In the genomic region with DNA sequence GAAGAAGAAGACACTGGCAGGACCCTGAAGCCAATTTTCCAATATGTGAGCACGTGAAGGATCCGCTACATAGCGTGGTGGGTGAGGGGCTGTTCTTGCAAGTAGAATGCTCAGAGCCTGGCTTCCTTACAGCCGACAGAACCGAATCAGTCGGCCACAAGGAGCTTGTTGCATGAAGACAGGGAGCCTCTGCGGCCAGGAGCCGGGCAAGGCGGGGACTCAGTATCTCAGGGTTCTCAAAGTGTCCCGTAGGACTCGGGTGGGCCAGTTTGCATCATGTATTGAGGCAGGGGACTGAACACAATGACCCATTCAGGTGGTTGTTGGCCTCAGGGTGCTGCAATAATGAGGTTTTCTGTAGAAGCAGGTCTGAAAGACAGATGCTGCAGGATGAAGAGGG, we compare ENCODE assay signal across 32 cellular contexts.
"Had no signal": no experiment of that assay in that cellular context is flagged by ENCODE, and none has a peak within 500 bp of the region (broad histone marks: within the 10 kb centered on the region; RNA-seq: fewer than 3 reads in every experiment).

No MANE protein-coding gene starts in this region.

- H3K9me3 Mint-ChIP-seq: activated CD4-positive, alpha-beta memory T cell treated with anti-CD3 and anti-CD28 coated beads for 36 hours; activated CD4-positive, alpha-beta T cell treated with anti-CD3 and anti-CD28 coated beads, Interleukin-2, amount 10 ng/mL, durations not matched to agents 24 days and 14 days; activated naive CD4-positive, alpha-beta T cell treated with anti-CD3 and anti-CD28 coated beads for 36 hours; activated naive CD8-positive, alpha-beta T cell treated with anti-CD3 and anti-CD28 coated beads, Interleukin-2, amount 10 ng/mL, durations not matched to agents 7 days and 5 days; activated T-helper 1 cell treated with anti-CD3 and anti-CD28 coated beads, Interleukin-12 subunit alpha, Interleukin-12 subunit beta, Interleukin-2, Interleukin-4 antibody, amounts not matched to agents 30 ng/mL and 10 ng/mL and 1 ng/mL, durations not matched to agents 14 hours and 24 hours and 36 hours had no signal

- ATAC-seq: heart right ventricle; left lung; naive thymus-derived CD8-positive, alpha-beta T cell had no signal

- H3K27ac Mint-ChIP-seq: activated CD4-positive, alpha-beta memory T cell treated with anti-CD3 and anti-CD28 coated beads for 36 hours; activated CD4-positive, alpha-beta T cell treated with anti-CD3 and anti-CD28 coated beads, Interleukin-2, amount 10 ng/mL, durations not matched to agents 24 days and 14 days; activated naive CD4-positive, alpha-beta T cell treated with anti-CD3 and anti-CD28 coated beads for 36 hours; activated naive CD8-positive, alpha-beta T cell treated with anti-CD3 and anti-CD28 coated beads, Interleukin-2, amount 10 ng/mL, durations not matched to agents 7 days and 5 days; activated T-helper 1 cell treated with anti-CD3 and anti-CD28 coated beads, Interleukin-12 subunit alpha, Interleukin-12 subunit beta, Interleukin-2, Interleukin-4 antibody, amounts not matched to agents 30 ng/mL and 10 ng/mL and 1 ng/mL, durations not matched to agents 14 hours and 24 hours and 36 hours; naive thymus-derived CD8-positive, alpha-beta T cell had no signal

- H3K4me1 ChIP-seq: ascending aorta, esophagus squamous epithelium, heart right ventricle, left lung, lower lobe of right lung, prostate gland, spleen had no signal

- H3K4me1 Mint-ChIP-seq: activated CD4-positive, alpha-beta T cell treated with anti-CD3 and anti-CD28 coated beads, Interleukin-2, amount 10 ng/mL, durations not matched to agents 24 days and 14 days; activated naive CD8-positive, alpha-beta T cell treated with anti-CD3 and anti-CD28 coated beads, Interleukin-2, amount 10 ng/mL, durations not matched to agents 7 days and 5 days; naive thymus-derived CD8-positive, alpha-beta T cell had no signal

- H3K36me3 Mint-ChIP-seq: activated CD4-positive, alpha-beta memory T cell treated with anti-CD3 and anti-CD28 coated beads for 36 hours; activated naive CD8-positive, alpha-beta T cell treated with anti-CD3 and anti-CD28 coated beads, Interleukin-2, amount 10 ng/mL, durations not matched to agents 7 days and 5 days; naive thymus-derived CD8-positive, alpha-beta T cell had no signal

- H3K27me3 ChIP-seq: ascending aorta, left lung, neutrophil, ovary had no signal

- DNase-seq: activated CD4-positive, alpha-beta memory T cell treated with anti-CD3 and anti-CD28 coated beads for 36 hours; activated CD4-positive, alpha-beta T cell treated with anti-CD3 and anti-CD28 coated beads, Interleukin-2, amount 10 ng/mL, durations not matched to agents 24 days and 14 days; activated CD4-positive, CD25-positive, alpha-beta regulatory T cell treated with anti-CD3 and anti-CD28 coated beads, Interleukin-2, amount 50 U/mL, for 72 hours; activated CD8-positive, alpha-beta memory T cell treated with anti-CD3 and anti-CD28 coated beads, Interleukin-2, amount 50 U/mL, for 4 hours; activated effector memory CD4-positive, alpha-beta T cell treated with anti-CD3 and anti-CD28 coated beads, Interleukin-2, amount 50 U/mL, for 16 hours; activated naive CD4-positive, alpha-beta T cell treated with anti-CD3 and anti-CD28 coated beads for 36 hours; activated naive CD8-positive, alpha-beta T cell treated with anti-CD3 and anti-CD28 coated beads, Interleukin-2, amount 10 ng/mL, durations not matched to agents 7 days and 5 days; activated T-cell treated with anti-CD3 and anti-CD28 coated beads, Interleukin-2, amount 50 U/mL, for 1 hour; central memory CD4-positive, alpha-beta T cell; dermis blood vessel endothelial cell; effector CD8-positive, alpha-beta T cell; esophagus squamous epithelium; foreskin melanocyte; heart right ventricle; left lung; lower lobe of right lung; mesenchymal stem cell; naive thymus-derived CD8-positive, alpha-beta T cell; ovary; retina; spleen; stimulated activated naive CD4-positive, alpha-beta T cell; T-helper 9 cell had no signal

- H3K27ac ChIP-seq: ascending aorta, epithelial cell of prostate, esophagus squamous epithelium, heart right ventricle, left lung, lower lobe of right lung, neutrophil, ovary, prostate gland, spleen, tibial nerve had no signal

- H3K4me3 Mint-ChIP-seq: activated CD4-positive, alpha-beta memory T cell treated with anti-CD3 and anti-CD28 coated beads for 36 hours; activated CD4-positive, alpha-beta T cell treated with anti-CD3 and anti-CD28 coated beads, Interleukin-2, amount 10 ng/mL, durations not matched to agents 24 days and 14 days; activated naive CD4-positive, alpha-beta T cell treated with anti-CD3 and anti-CD28 coated beads for 36 hours; activated naive CD8-positive, alpha-beta T cell treated with anti-CD3 and anti-CD28 coated beads, Interleukin-2, amount 10 ng/mL, durations not matched to agents 7 days and 5 days; activated T-helper 1 cell treated with anti-CD3 and anti-CD28 coated beads, Interleukin-12 subunit alpha, Interleukin-12 subunit beta, Interleukin-2, Interleukin-4 antibody, amounts not matched to agents 30 ng/mL and 10 ng/mL and 1 ng/mL, durations not matched to agents 14 hours and 24 hours and 36 hours; naive thymus-derived CD8-positive, alpha-beta T cell had no signal

- H3K27me3 Mint-ChIP-seq: activated CD4-positive, alpha-beta memory T cell treated with anti-CD3 and anti-CD28 coated beads for 36 hours; activated CD4-positive, alpha-beta T cell treated with anti-CD3 and anti-CD28 coated beads, Interleukin-2, amount 10 ng/mL, durations not matched to agents 24 days and 14 days; activated naive CD8-positive, alpha-beta T cell treated with anti-CD3 and anti-CD28 coated beads, Interleukin-2, amount 10 ng/mL, durations not matched to agents 7 days and 5 days had no signal

- H3K4me3 ChIP-seq: ascending aorta, esophagus squamous epithelium, heart right ventricle, left lung, lower lobe of right lung, ovary, prostate gland, spleen, tibial nerve had no signal

- FAIRE-seq: colon, endometrium, islet of Langerhans had no signal

- H3K36me3 ChIP-seq: ascending aorta, esophagus squamous epithelium, heart right ventricle, left lung, lower lobe of right lung, neutrophil, ovary, prostate gland, spleen, tibial nerve had no signal

- H3K9me3 ChIP-seq: ascending aorta, esophagus squamous epithelium, heart right ventricle, left lung, lower lobe of right lung, neutrophil, ovary, prostate gland, spleen, tibial nerve had no signal
